Comparison of ENCODE assay signal across 32 cellular contexts in genomic region chr1:176471338-176472121, GRCh38.
"Had no signal": no experiment of that assay in that cellular context is flagged by ENCODE, and none has a peak within 500 bp of the region (broad histone marks: within the 10 kb centered on the region; RNA-seq: fewer than 3 reads in every experiment).

No MANE protein-coding gene starts in this region.

- H3K36me3 Mint-ChIP-seq: immature natural killer cell; mesothelial cell of epicardium; naive B cell; natural killer cell; neural progenitor cell; stimulated activated naive B cell treated with anti-CD40 and anti-IgM and Interleukin-4, amounts not matched to agents 10 μg/mL and 1 μg/mL and 100 μg/mL, for 72 hours had no signal

- ATAC-seq: left cardiac atrium; left lung; natural killer cell; psoas muscle; sciatic nerve; stimulated activated naive B cell treated with anti-CD40 and anti-IgM and Interleukin-4, amounts not matched to agents 10 μg/mL and 1 μg/mL and 100 μg/mL, for 72 hours; stimulated activated naive CD8-positive, alpha-beta T cell treated with anti-CD3 and anti-CD28 coated beads, Interleukin-15, Interleukin-2, amounts not matched to agents 100 U/mL and 50 U/mL, for 24 hours had no signal

- H3K27ac ChIP-seq: left lung, neural progenitor cell, neutrophil, parathyroid adenoma, psoas muscle, right atrium auricular region, skin epidermis, stomach, thyroid gland, transverse colon, upper lobe of left lung, vagina had no signal

- H3K27ac Mint-ChIP-seq: immature natural killer cell; mesothelial cell of epicardium; naive B cell; natural killer cell; nephron progenitor cell; neural progenitor cell; stimulated activated naive B cell treated with anti-CD40 and anti-IgM and Interleukin-4, amounts not matched to agents 10 μg/mL and 1 μg/mL and 100 μg/mL, for 72 hours had no signal

- H3K4me3 Mint-ChIP-seq: immature natural killer cell; mesothelial cell of epicardium; naive B cell; natural killer cell; nephron progenitor cell; neural progenitor cell; stimulated activated naive B cell treated with anti-CD40 and anti-IgM and Interleukin-4, amounts not matched to agents 10 μg/mL and 1 μg/mL and 100 μg/mL, for 72 hours had no signal

- DNase-seq: hypothalamus; immature natural killer cell; islet precursor cell; kidney glomerular epithelial cell; left cardiac atrium; left lung; mesendoderm; naive B cell; natural killer cell; nephron progenitor cell; occipital lobe; psoas muscle; stimulated activated CD4-positive, alpha-beta T cell treated with anti-CD3 and anti-CD28 coated beads, Interleukin-12 subunit alpha, Interleukin-12 subunit beta, amount 100 ng/mL, for 4 hours; stimulated activated CD4-positive, alpha-beta T cell treated with anti-CD3 and anti-CD28 coated beads, Interleukin-15, amount 100 ng/mL, for 24 hours; stimulated activated CD4-positive, alpha-beta T cell treated with anti-CD3 and anti-CD28 coated beads, Interleukin-2, amount 100 ng/mL, for 24 hours; stimulated activated CD4-positive, alpha-beta T cell treated with anti-CD3 and anti-CD28 coated beads, Interleukin-4, amount 100 ng/mL, for 1 hour; stimulated activated naive B cell treated with anti-CD40 and anti-IgM and Interleukin-4, amounts not matched to agents 10 μg/mL and 1 μg/mL and 100 μg/mL, for 72 hours; stimulated activated naive CD8-positive, alpha-beta T cell treated with anti-CD3 and anti-CD28 coated beads, Interleukin-15, Interleukin-2, amounts not matched to agents 100 U/mL and 50 U/mL, for 24 hours; stomach; testis; thyroid gland; transverse colon; upper lobe of left lung had no signal

- H3K4me1 Mint-ChIP-seq: immature natural killer cell; mesothelial cell of epicardium; naive B cell; natural killer cell; nephron progenitor cell; neural progenitor cell; stimulated activated naive B cell treated with anti-CD40 and anti-IgM and Interleukin-4, amounts not matched to agents 10 μg/mL and 1 μg/mL and 100 μg/mL, for 72 hours had no signal

- H3K4me1 ChIP-seq: left lung, neural progenitor cell, parathyroid adenoma, psoas muscle, right atrium auricular region, stomach, testis, thyroid gland, transverse colon, upper lobe of left lung, vagina had no signal

- H3K9me3 ChIP-seq: left lung, neutrophil, psoas muscle, right atrium auricular region, stomach, testis, thyroid gland, transverse colon, upper lobe of left lung, vagina had no signal

- H3K27me3 Mint-ChIP-seq: naive B cell had no signal

- H3K27me3 ChIP-seq: left lung, neural progenitor cell, neutrophil, right atrium auricular region, stomach, testis, thyroid gland, transverse colon, upper lobe of left lung, vagina had no signal

- H3K36me3 ChIP-seq: left lung, neural progenitor cell, neutrophil, right atrium auricular region, stomach, thyroid gland, transverse colon, upper lobe of left lung, vagina had no signal

- H3K4me3 ChIP-seq: left lung, lung, neural progenitor cell, psoas muscle, right atrium auricular region, skin epidermis, stomach, testis, thyroid gland, transverse colon, upper lobe of left lung, vagina had no signal

- H3K9me3 Mint-ChIP-seq: mesothelial cell of epicardium, nephron progenitor cell, neural progenitor cell had no signal
